Comparison of ENCODE assay signal across 11 cellular contexts in genomic region chr1:160755864-160756616, GRCh38. TPM values are rescaled to one million over a fixed set of nuclear protein-coding genes. Genes with fewer than 3 reads are reported as not detected.
A peak's percentile ranks its signal among the peaks of the same experiment; 100 is the strongest.
DNase-seq lines count a peak whose midpoint lies in the region; ATAC-seq lines count a peak whose summit lies in the region.
"Had no signal": no experiment of that assay in that cellular context is flagged by ENCODE, and none has a peak within 500 bp of the region (broad histone marks: within the 10 kb centered on the region; RNA-seq: fewer than 3 reads in every experiment).

No MANE protein-coding gene starts in this region.

- no peaks in the 10 kb centered on the region for H3K9me3 Mint-ChIP-seq in activated T-cell treated with anti-CD3 and anti-CD28 coated beads, Interleukin-2, amount 50 U/mL, for 4 hours
- peaks cover 3% of the 10 kb centered on the region for H3K9me3 Mint-ChIP-seq in stimulated activated effector memory CD8-positive, alpha-beta T cell treated with anti-CD3 and anti-CD28 coated beads, Interleukin-12 subunit alpha, Interleukin-12 subunit beta, amount 100 ng/mL, for 72 hours

- peak; percentile 74 to 78 for ATAC-seq in activated T-cell treated with anti-CD3 and anti-CD28 coated beads, Interleukin-2, amount 50 U/mL, for 4 hours
- ATAC-seq in GM21619 (IDR thresholded peaks at IDR 0.05; ENCODE audit: unreplicated experiment) (peak; percentile 52), GM21717 (IDR thresholded peaks at IDR 0.05; ENCODE audit: unreplicated experiment) (no peak)
- ATAC-seq in stimulated activated effector memory CD8-positive, alpha-beta T cell treated with anti-CD3 and anti-CD28 coated beads, Interleukin-12 subunit alpha, Interleukin-12 subunit beta, amount 100 ng/mL, for 72 hours, result peak; percentile 90
- ATAC-seq: heart right ventricle, left lung had no signal

- H3K36me3 Mint-ChIP-seq in activated T-cell treated with anti-CD3 and anti-CD28 coated beads, Interleukin-2, amount 50 U/mL, for 4 hours (ENCODE audit: insufficient read depth), result peaks cover 12% of the 10 kb centered on the region
- peaks cover 44% of the 10 kb centered on the region for H3K36me3 Mint-ChIP-seq in stimulated activated effector memory CD8-positive, alpha-beta T cell treated with anti-CD3 and anti-CD28 coated beads, Interleukin-12 subunit alpha, Interleukin-12 subunit beta, amount 100 ng/mL, for 72 hours

- peak overlapping the region; percentile 33 for H3K4me3 Mint-ChIP-seq in activated T-cell treated with anti-CD3 and anti-CD28 coated beads, Interleukin-2, amount 50 U/mL, for 4 hours
- H3K4me3 Mint-ChIP-seq in stimulated activated effector memory CD8-positive, alpha-beta T cell treated with anti-CD3 and anti-CD28 coated beads, Interleukin-12 subunit alpha, Interleukin-12 subunit beta, amount 100 ng/mL, for 72 hours, result peak overlapping the region; percentile 58

- H3K27me3 Mint-ChIP-seq in activated T-cell treated with anti-CD3 and anti-CD28 coated beads, Interleukin-2, amount 50 U/mL, for 4 hours (ENCODE audit: low read depth), result no peaks in the 10 kb centered on the region

- H3K4me1 Mint-ChIP-seq in activated T-cell treated with anti-CD3 and anti-CD28 coated beads, Interleukin-2, amount 50 U/mL, for 4 hours (ENCODE audit: low read depth), result peaks cover 48% of the 10 kb centered on the region
- H3K4me1 Mint-ChIP-seq in stimulated activated effector memory CD8-positive, alpha-beta T cell treated with anti-CD3 and anti-CD28 coated beads, Interleukin-12 subunit alpha, Interleukin-12 subunit beta, amount 100 ng/mL, for 72 hours, result peaks cover 61% of the 10 kb centered on the region

- no peak for DNase-seq in activated T-cell treated with anti-CD3 and anti-CD28 coated beads, Interleukin-2, amount 50 U/mL, for 4 hours
- DNase-seq in activated T-cell treated with anti-CD3 and anti-CD28 coated beads, Interleukin-2, amount 50 U/mL, for 1 hour, result no peak
- DNase-seq in activated CD8-positive, alpha-beta memory T cell treated with anti-CD3 and anti-CD28 coated beads, Interleukin-2, amount 50 U/mL, for 4 hours, result peak; percentile 26
- peak in 1 of 2 donors; percentile 71 for DNase-seq in stimulated activated effector memory CD8-positive, alpha-beta T cell treated with anti-CD3 and anti-CD28 coated beads, Interleukin-12 subunit alpha, Interleukin-12 subunit beta, amount 100 ng/mL, for 72 hours (ENCODE audit: low spot score in 2 of 2)
- no peak for DNase-seq in NCI-H526 (lab: John Stamatoyannopoulos, UW)
- DNase-seq in KBM-7, result no peak
- DNase-seq: heart right ventricle, left lung, NCI-H226 had no signal

- H3K27ac Mint-ChIP-seq in stimulated activated effector memory CD8-positive, alpha-beta T cell treated with anti-CD3 and anti-CD28 coated beads, Interleukin-12 subunit alpha, Interleukin-12 subunit beta, amount 100 ng/mL, for 72 hours, result peak overlapping the region; percentile 58

- in situ Hi-C loops in KBM-7 (cut with MboI; ENCODE audit: low pct_unique_long_range_greater_than_20kb, low sequenced_read_pairs), result no loop called here

RNA-seq across cellular contexts. Expression of gene SLAMF7, which starts 17.0 kb away (rescaled TPM):
- 10 to 100 TPM; 44.1 to 80.5 (median 71.7) TPM for total RNA-seq in activated T-cell treated with anti-CD3 and anti-CD28 coated beads, Interleukin-2, amount 50 U/mL, for 4 hours

RNA-seq across cellular contexts. Expression of gene LY9, which starts 39.9 kb away (rescaled TPM):
- total RNA-seq in activated T-cell treated with anti-CD3 and anti-CD28 coated beads, Interleukin-2, amount 50 U/mL, for 4 hours, result 10 to 100 TPM in 2 of 3 donors, 1 to 10 TPM in 1; 8.9 to 21.4 (median 16.5) TPM

RNA-seq across cellular contexts. Expression of gene CD48, which starts 44.4 kb away (rescaled TPM):
- total RNA-seq in activated T-cell treated with anti-CD3 and anti-CD28 coated beads, Interleukin-2, amount 50 U/mL, for 4 hours, result 100 to 1,000 TPM; 313 to 347 (median 336) TPM
